2 cellular contexts compared by ENCODE assay signal in the genomic region with DNA sequence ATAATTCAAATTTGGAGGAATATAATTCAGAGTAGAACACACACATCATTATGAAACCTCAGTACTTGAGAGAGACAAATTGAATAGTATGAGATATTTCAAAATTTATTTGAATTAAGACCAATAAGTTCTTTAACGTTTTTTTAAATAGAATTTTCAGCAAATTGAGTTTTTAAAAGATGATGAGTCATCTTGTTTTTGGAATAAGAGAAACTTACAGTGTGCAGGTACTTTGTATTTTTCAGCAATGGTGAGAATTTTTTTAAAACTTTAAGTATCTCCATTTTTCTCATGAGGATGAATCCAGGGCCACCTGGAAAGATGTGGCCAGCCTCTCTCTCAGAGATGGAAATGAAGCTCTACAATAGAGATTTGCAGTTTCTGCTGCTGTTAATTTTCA.
TF ChIP-seq lines count a peak whose summit lies in the region.

No MANE protein-coding gene starts in this region.

TF ChIP-seq in GM23338, 12 proteins besides CTCF, POLR2A, EP300 and RAD21 (continued from another document):
- TF ChIP-seq, protein P1, sequence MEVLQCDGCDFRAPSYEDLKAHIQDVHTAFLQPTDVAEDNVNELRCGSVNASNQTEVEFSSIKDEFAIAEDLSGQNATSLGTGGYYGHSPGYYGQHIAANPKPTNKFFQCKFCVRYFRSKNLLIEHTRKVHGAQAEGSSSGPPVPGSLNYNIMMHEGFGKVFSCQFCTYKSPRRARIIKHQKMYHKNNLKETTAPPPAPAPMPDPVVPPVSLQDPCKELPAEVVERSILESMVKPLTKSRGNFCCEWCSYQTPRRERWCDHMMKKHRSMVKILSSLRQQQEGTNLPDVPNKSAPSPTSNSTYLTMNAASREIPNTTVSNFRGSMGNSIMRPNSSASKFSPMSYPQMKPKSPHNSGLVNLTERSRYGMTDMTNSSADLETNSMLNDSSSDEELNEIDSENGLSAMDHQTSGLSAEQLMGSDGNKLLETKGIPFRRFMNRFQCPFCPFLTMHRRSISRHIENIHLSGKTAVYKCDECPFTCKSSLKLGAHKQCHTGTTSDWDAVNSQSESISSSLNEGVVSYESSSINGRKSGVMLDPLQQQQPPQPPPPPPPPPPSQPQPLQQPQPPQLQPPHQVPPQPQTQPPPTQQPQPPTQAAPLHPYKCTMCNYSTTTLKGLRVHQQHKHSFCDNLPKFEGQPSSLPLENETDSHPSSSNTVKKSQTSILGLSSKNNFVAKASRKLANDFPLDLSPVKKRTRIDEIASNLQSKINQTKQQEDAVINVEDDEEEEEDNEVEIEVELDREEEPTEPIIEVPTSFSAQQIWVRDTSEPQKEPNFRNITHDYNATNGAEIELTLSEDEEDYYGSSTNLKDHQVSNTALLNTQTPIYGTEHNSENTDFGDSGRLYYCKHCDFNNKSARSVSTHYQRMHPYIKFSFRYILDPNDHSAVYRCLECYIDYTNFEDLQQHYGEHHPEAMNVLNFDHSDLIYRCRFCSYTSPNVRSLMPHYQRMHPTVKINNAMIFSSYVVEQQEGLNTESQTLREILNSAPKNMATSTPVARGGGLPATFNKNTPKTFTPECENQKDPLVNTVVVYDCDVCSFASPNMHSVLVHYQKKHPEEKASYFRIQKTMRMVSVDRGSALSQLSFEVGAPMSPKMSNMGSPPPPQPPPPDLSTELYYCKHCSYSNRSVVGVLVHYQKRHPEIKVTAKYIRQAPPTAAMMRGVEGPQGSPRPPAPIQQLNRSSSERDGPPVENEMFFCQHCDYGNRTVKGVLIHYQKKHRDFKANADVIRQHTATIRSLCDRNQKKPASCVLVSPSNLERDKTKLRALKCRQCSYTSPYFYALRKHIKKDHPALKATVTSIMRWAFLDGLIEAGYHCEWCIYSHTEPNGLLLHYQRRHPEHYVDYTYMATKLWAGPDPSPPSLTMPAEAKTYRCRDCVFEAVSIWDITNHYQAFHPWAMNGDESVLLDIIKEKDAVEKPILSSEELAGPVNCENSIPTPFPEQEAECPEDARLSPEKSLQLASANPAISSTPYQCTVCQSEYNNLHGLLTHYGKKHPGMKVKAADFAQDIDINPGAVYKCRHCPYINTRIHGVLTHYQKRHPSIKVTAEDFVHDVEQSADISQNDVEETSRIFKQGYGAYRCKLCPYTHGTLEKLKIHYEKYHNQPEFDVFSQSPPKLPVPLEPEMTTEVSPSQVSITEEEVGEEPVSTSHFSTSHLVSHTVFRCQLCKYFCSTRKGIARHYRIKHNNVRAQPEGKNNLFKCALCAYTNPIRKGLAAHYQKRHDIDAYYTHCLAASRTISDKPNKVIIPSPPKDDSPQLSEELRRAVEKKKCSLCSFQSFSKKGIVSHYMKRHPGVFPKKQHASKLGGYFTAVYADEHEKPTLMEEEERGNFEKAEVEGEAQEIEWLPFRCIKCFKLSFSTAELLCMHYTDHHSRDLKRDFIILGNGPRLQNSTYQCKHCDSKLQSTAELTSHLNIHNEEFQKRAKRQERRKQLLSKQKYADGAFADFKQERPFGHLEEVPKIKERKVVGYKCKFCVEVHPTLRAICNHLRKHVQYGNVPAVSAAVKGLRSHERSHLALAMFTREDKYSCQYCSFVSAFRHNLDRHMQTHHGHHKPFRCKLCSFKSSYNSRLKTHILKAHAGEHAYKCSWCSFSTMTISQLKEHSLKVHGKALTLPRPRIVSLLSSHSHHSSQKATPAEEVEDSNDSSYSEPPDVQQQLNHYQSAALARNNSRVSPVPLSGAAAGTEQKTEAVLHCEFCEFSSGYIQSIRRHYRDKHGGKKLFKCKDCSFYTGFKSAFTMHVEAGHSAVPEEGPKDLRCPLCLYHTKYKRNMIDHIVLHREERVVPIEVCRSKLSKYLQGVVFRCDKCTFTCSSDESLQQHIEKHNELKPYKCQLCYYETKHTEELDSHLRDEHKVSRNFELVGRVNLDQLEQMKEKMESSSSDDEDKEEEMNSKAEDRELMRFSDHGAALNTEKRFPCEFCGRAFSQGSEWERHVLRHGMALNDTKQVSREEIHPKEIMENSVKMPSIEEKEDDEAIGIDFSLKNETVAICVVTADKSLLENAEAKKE (CRISPR knock-in tag; IDR thresholded peaks at IDR 0.05): peak; percentile 35; the same call in 1 of the 2 replicates

TF ChIP-seq in K562, 482 proteins besides CTCF, POLR2A, EP300 and RAD21 (continued from another document):
- TF ChIP-seq, protein P2, sequence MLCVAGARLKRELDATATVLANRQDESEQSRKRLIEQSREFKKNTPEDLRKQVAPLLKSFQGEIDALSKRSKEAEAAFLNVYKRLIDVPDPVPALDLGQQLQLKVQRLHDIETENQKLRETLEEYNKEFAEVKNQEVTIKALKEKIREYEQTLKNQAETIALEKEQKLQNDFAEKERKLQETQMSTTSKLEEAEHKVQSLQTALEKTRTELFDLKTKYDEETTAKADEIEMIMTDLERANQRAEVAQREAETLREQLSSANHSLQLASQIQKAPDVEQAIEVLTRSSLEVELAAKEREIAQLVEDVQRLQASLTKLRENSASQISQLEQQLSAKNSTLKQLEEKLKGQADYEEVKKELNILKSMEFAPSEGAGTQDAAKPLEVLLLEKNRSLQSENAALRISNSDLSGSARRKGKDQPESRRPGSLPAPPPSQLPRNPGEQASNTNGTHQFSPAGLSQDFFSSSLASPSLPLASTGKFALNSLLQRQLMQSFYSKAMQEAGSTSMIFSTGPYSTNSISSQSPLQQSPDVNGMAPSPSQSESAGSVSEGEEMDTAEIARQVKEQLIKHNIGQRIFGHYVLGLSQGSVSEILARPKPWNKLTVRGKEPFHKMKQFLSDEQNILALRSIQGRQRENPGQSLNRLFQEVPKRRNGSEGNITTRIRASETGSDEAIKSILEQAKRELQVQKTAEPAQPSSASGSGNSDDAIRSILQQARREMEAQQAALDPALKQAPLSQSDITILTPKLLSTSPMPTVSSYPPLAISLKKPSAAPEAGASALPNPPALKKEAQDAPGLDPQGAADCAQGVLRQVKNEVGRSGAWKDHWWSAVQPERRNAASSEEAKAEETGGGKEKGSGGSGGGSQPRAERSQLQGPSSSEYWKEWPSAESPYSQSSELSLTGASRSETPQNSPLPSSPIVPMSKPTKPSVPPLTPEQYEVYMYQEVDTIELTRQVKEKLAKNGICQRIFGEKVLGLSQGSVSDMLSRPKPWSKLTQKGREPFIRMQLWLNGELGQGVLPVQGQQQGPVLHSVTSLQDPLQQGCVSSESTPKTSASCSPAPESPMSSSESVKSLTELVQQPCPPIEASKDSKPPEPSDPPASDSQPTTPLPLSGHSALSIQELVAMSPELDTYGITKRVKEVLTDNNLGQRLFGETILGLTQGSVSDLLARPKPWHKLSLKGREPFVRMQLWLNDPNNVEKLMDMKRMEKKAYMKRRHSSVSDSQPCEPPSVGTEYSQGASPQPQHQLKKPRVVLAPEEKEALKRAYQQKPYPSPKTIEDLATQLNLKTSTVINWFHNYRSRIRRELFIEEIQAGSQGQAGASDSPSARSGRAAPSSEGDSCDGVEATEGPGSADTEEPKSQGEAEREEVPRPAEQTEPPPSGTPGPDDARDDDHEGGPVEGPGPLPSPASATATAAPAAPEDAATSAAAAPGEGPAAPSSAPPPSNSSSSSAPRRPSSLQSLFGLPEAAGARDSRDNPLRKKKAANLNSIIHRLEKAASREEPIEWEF (CRISPR knock-in tag; IDR thresholded peaks at IDR 0.05): no peak
- TF ChIP-seq ZNF766 (CRISPR knock-in tag; conservative IDR thresholded peaks at IDR 0.05) (no peak), COPS2 (conservative IDR thresholded peaks at IDR 0.05) (no peak), CCAR2 (IDR thresholded peaks at IDR 0.05; ENCODE audit: low read depth, low read length) (no peak), C11orf30 (IDR thresholded peaks at IDR 0.05; ENCODE audit: low read depth) (peak; percentile 7; the same call in 1 of the 2 replicates)
